Comparison of ENCODE assay signal across 1 cellular context in the genomic region with DNA sequence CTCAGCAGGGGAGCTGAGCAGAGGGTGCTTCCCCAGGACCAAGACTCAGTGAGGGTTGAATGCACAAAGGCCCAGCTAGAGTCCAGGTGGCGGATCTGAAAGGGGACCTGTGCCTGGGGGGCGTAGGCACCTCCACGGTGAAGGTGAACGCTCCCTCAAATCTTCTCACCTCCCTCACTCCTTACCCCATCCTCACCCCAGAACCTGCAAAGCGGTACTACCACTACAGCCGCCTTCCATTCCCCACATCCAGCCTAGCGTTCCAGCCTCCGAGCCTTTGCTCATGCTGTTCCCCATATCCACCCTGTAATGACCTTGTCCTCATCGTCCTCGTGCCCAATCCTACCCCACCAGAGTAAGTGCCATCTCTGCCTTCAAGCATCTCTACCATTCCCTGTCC.
TF ChIP-seq lines count a peak whose summit lies in the region.

No MANE protein-coding gene starts in this region.

TF ChIP-seq in IMR-90, 13 proteins besides CTCF, POLR2A, EP300 and RAD21:
- TF ChIP-seq MXI1 (IDR thresholded peaks at IDR 0.05; ENCODE audit: borderline replicate concordance, low read depth, low read length) (no peak), MAZ (IDR thresholded peaks at IDR 0.05; ENCODE audit: borderline replicate concordance, low read depth, low read length) (no peak)
